In genomic region chr13:85665286-85665685, GRCh38 we compare ENCODE assay signal across 1 cellular context.
TF ChIP-seq lines count a peak whose summit lies in the region.

No MANE protein-coding gene starts in this region.

TF ChIP-seq in GM23338, 12 proteins besides CTCF, POLR2A, EP300 and RAD21 (continued from another document):
- TF ChIP-seq REST (IDR thresholded peaks at IDR 0.05; ENCODE audit: unreplicated experiment) = no peak
- no peak for TF ChIP-seq EZH2 (IDR thresholded peaks at IDR 0.05; ENCODE audit: low read depth, unreplicated experiment)
- TF ChIP-seq CREB1 (CRISPR knock-in tag; IDR thresholded peaks at IDR 0.05; ENCODE audit: low read depth) = no peak
